In genomic region chr19:46345157-46345556, GRCh38 we compare ENCODE assay signal across 20 cellular contexts. TPM values are rescaled to one million over a fixed set of nuclear protein-coding genes. Genes with fewer than 3 reads are reported as not detected.
A peak's percentile ranks its signal among the peaks of the same experiment; 100 is the strongest.
DNase-seq lines count a peak whose midpoint lies in the region; ATAC-seq and TF ChIP-seq lines count a peak whose summit lies in the region.
"Had no signal": no experiment of that assay in that cellular context is flagged by ENCODE, and none has a peak within 500 bp of the region (broad histone marks: within the 10 kb centered on the region; RNA-seq: fewer than 3 reads in every experiment).

No MANE protein-coding gene starts in this region.

- POLR2A ChIA-PET in HEK293T (lab: Yijun Ruan, JAX): no interaction called here

- H3K27ac Mint-ChIP-seq in activated CD8-positive, alpha-beta memory T cell treated with anti-CD3 and anti-CD28 coated beads, Interleukin-2, amount 10 ng/mL, durations not matched to agents 7 days and 5 days: no peak overlapping the region
- H3K27ac Mint-ChIP-seq in Calu3 (ENCODE audit: unreplicated experiment) (no peak overlapping the region), nephron progenitor cell (no peak overlapping the region)
- H3K27ac Mint-ChIP-seq in central memory CD8-positive, alpha-beta T cell (ENCODE audit: low read depth): peak overlapping the region; percentile 11

- CTCF ChIA-PET in activated CD8-positive, alpha-beta memory T cell treated with anti-CD3 and anti-CD28 coated beads, Interleukin-2, amount 10 ng/mL, durations not matched to agents 7 days and 5 days (lab: Charles Lee): interaction anchor here (1.2 to 4.4 kb wide), 3 partner anchors 12 to 80 kb away, joined by 3 to 35 read pairs (median 4); no protein-coding TSS in a partner anchor
- CTCF ChIA-PET in Calu3 (lab: Charles Lee) (no interaction called here), HEK293T (lab: Yijun Ruan, JAX) (no interaction called here)

- peaks cover 12% of the 10 kb centered on the region for H3K36me3 Mint-ChIP-seq in activated CD8-positive, alpha-beta memory T cell treated with anti-CD3 and anti-CD28 coated beads, Interleukin-2, amount 10 ng/mL, durations not matched to agents 7 days and 5 days
- H3K36me3 Mint-ChIP-seq in Calu3 (ENCODE audit: insufficient read depth, unreplicated experiment): peaks cover 34% of the 10 kb centered on the region
- peaks cover 6% of the 10 kb centered on the region for H3K36me3 Mint-ChIP-seq in central memory CD8-positive, alpha-beta T cell (ENCODE audit: insufficient read depth)
- peaks cover 29% of the 10 kb centered on the region for H3K36me3 Mint-ChIP-seq in nephron progenitor cell (ENCODE audit: low read depth)

- H3K27ac ChIP-seq in colonic mucosa: no peak overlapping the region
- no peak overlapping the region for H3K27ac ChIP-seq in dorsolateral prefrontal cortex
- H3K27ac ChIP-seq: A549, GM23248, stomach had no signal

- TF ChIP-seq CTCF in Calu3 (IDR thresholded peaks at IDR 0.05; ENCODE audit: unreplicated experiment): no peak
- TF ChIP-seq CTCF in nephron progenitor cell (IDR thresholded peaks at IDR 0.05): no peak
- TF ChIP-seq CTCF in colonic mucosa (IDR thresholded peaks at IDR 0.05): no peak
- no peak for TF ChIP-seq CTCF in dorsolateral prefrontal cortex (IDR thresholded peaks at IDR 0.05 in 54 of 56, conservative IDR thresholded peaks at IDR 0.05 in 2 of 56; ENCODE audit: low read depth in 1 of 56, partially characterized antibody in 56 of 56)

- DNase-seq in activated CD8-positive, alpha-beta memory T cell treated with anti-CD3 and anti-CD28 coated beads, Interleukin-2, amount 10 ng/mL, durations not matched to agents 7 days and 5 days: no peak
- DNase-seq in activated CD8-positive, alpha-beta memory T cell treated with anti-CD3 and anti-CD28 coated beads for 24 hours: no peak
- DNase-seq in Calu3 (no peak), nephron progenitor cell (no peak), colonic mucosa (no peak), HEK293T (ENCODE audit: extremely low spot score) (no peak), dorsolateral prefrontal cortex (no peak)
- no peak for DNase-seq in central memory CD8-positive, alpha-beta T cell (ENCODE audit: low spot score in 2 of 2)
- DNase-seq: activated CD4-positive, alpha-beta T cell treated with anti-CD3 and anti-CD28 coated beads for 4 hours; activated naive CD4-positive, alpha-beta T cell treated with anti-CD3 and anti-CD28 coated beads, Interleukin-2, amount 50 U/mL, for 16 hours; EL; GM23248; kidney glomerular epithelial cell; NCI-H1105 treated with DMSO at 0.1 percent for 48 hours; NCI-H2081; OCI-M1; stomach; transverse colon had no signal

- no peaks in the 10 kb centered on the region for H3K9me3 ChIP-seq in colonic mucosa
- H3K9me3 ChIP-seq: A549, stomach, transverse colon had no signal

- peaks cover 20% of the 10 kb centered on the region for H3K4me1 ChIP-seq in colonic mucosa

- no TSS peak for BruUV-seq in Calu3 (replicated peaks; lab: Mats Ljungman, UMichigan)

- H3K4me1 Mint-ChIP-seq in activated CD8-positive, alpha-beta memory T cell treated with anti-CD3 and anti-CD28 coated beads, Interleukin-2, amount 10 ng/mL, durations not matched to agents 7 days and 5 days: peaks cover 34% of the 10 kb centered on the region
- H3K4me1 Mint-ChIP-seq in Calu3 (ENCODE audit: low read depth, unreplicated experiment) (peaks cover 34% of the 10 kb centered on the region), nephron progenitor cell (peaks cover 47% of the 10 kb centered on the region)
- peaks cover 41% of the 10 kb centered on the region for H3K4me1 Mint-ChIP-seq in central memory CD8-positive, alpha-beta T cell

- no peaks in the 10 kb centered on the region for H3K9me3 Mint-ChIP-seq in activated CD8-positive, alpha-beta memory T cell treated with anti-CD3 and anti-CD28 coated beads, Interleukin-2, amount 10 ng/mL, durations not matched to agents 7 days and 5 days (ENCODE audit: low read depth)
- H3K9me3 Mint-ChIP-seq in Calu3 (ENCODE audit: low read depth, unreplicated experiment) (no peaks in the 10 kb centered on the region), nephron progenitor cell (no peaks in the 10 kb centered on the region)
- no peaks in the 10 kb centered on the region for H3K9me3 Mint-ChIP-seq in central memory CD8-positive, alpha-beta T cell

- intact Hi-C loops in Calu3 (cut with micrococcal nuclease; ENCODE audit: unreplicated experiment): loop anchor here (10.0 kb wide), 1 partner anchor 60 kb away; no protein-coding TSS in a partner anchor
- intact Hi-C loops in colonic mucosa (cut with DNase I): loop anchor here (5.0 kb wide), 1 partner anchor 63 kb away; no protein-coding TSS in a partner anchor
- intact Hi-C loops in dorsolateral prefrontal cortex (cut with DNase I): loop anchor here (5.0 to 10.0 kb wide), 2 partner anchors 48 to 60 kb away; partner anchors contain the start of gene HIF3A (in 1 of the 2)

- H3K36me3 ChIP-seq in colonic mucosa: no peaks in the 10 kb centered on the region
- H3K36me3 ChIP-seq: transverse colon had no signal

- no peak for ATAC-seq in activated CD8-positive, alpha-beta memory T cell treated with anti-CD3 and anti-CD28 coated beads, Interleukin-2, amount 10 ng/mL, durations not matched to agents 7 days and 5 days
- no peak for ATAC-seq in central memory CD8-positive, alpha-beta T cell (replicated peaks; ENCODE audit: extremely low read depth, poor library complexity, severe bottlenecking)
- ATAC-seq: A549, sciatic nerve had no signal

- H3K27me3 ChIP-seq in colonic mucosa (no peaks in the 10 kb centered on the region), dorsolateral prefrontal cortex (no peaks in the 10 kb centered on the region)
- H3K27me3 ChIP-seq: stomach, transverse colon had no signal

- H3K4me3 ChIP-seq in colonic mucosa (no peak overlapping the region), dorsolateral prefrontal cortex (no peak overlapping the region)
- H3K4me3 ChIP-seq: A549, GM23248, stomach, transverse colon had no signal

- no peak overlapping the region for H3K9ac ChIP-seq in colonic mucosa (ENCODE audit: low read depth in 2 of 2, low read length in 2 of 2)
- H3K9ac ChIP-seq: GM23248 had no signal

- peaks cover 17% of the 10 kb centered on the region for H3K27me3 Mint-ChIP-seq in activated CD8-positive, alpha-beta memory T cell treated with anti-CD3 and anti-CD28 coated beads, Interleukin-2, amount 10 ng/mL, durations not matched to agents 7 days and 5 days
- peaks cover 45% of the 10 kb centered on the region for H3K27me3 Mint-ChIP-seq in Calu3 (ENCODE audit: unreplicated experiment)
- H3K27me3 Mint-ChIP-seq in central memory CD8-positive, alpha-beta T cell: peaks cover 21% of the 10 kb centered on the region
- no peaks in the 10 kb centered on the region for H3K27me3 Mint-ChIP-seq in nephron progenitor cell (ENCODE audit: low read depth, poor library complexity)

- H3K4me3 Mint-ChIP-seq in activated CD8-positive, alpha-beta memory T cell treated with anti-CD3 and anti-CD28 coated beads, Interleukin-2, amount 10 ng/mL, durations not matched to agents 7 days and 5 days: peak overlapping the region; percentile 43
- H3K4me3 Mint-ChIP-seq in Calu3 (ENCODE audit: low read depth, unreplicated experiment) (peak overlapping the region; percentile 93), nephron progenitor cell (peak overlapping the region; percentile 98)
- peak overlapping the region; percentile 84 for H3K4me3 Mint-ChIP-seq in central memory CD8-positive, alpha-beta T cell

TF ChIP-seq in HEK293T, 16 proteins besides CTCF, POLR2A, EP300 and RAD21:
- TF ChIP-seq BHLHE40 (IDR thresholded peaks at IDR 0.05; ENCODE audit: borderline replicate concordance) (no peak), ZNF384 (IDR thresholded peaks at IDR 0.05) (no peak), FOXA1 (IDR thresholded peaks at IDR 0.05) (no peak), NFRKB (IDR thresholded peaks at IDR 0.05) (no peak), L3MBTL2 (conservative IDR thresholded peaks at IDR 0.05) (no peak), ARNT (IDR thresholded peaks at IDR 0.05) (no peak), PKNOX1 (IDR thresholded peaks at IDR 0.05) (no peak), HDGF (IDR thresholded peaks at IDR 0.05; ENCODE audit: borderline replicate concordance) (no peak), TARDBP (IDR thresholded peaks at IDR 0.05) (no peak), LEF1 (IDR thresholded peaks at IDR 0.05; ENCODE audit: borderline replicate concordance) (no peak), SP1 (IDR thresholded peaks at IDR 0.05) (no peak), FOXM1 (IDR thresholded peaks at IDR 0.05; ENCODE audit: borderline replicate concordance) (no peak), SUZ12 (IDR thresholded peaks at IDR 0.05) (no peak), ELF4 (IDR thresholded peaks at IDR 0.05) (no peak), CTBP1 (IDR thresholded peaks at IDR 0.05; ENCODE audit: borderline replicate concordance) (no peak), FOXK2 (IDR thresholded peaks at IDR 0.05) (no peak)

RNA-seq across cellular contexts. Expression of gene PPP5C, which starts 1.7 kb away (rescaled TPM):
- 100 to 1,000 TPM in 1 of 2 experiments, 10 to 100 TPM in 1; 99.2 to 110 TPM for total RNA-seq in activated CD8-positive, alpha-beta memory T cell treated with anti-CD3 and anti-CD28 coated beads, Interleukin-2, amount 10 ng/mL, durations not matched to agents 7 days and 5 days
- total RNA-seq in Calu3 (2022): 124 and 128 TPM in 2 replicates
- 10 to 100 TPM; 46.0 to 87.5 TPM for total RNA-seq in colonic mucosa
- 100 to 1,000 TPM in 53 of 120 experiments, 10 to 100 TPM in 67; 63.9 to 137 (median 98.8) TPM for total RNA-seq in dorsolateral prefrontal cortex

RNA-seq across cellular contexts. Expression of gene HIF3A, which starts 48.3 kb away (rescaled TPM):
- total RNA-seq in activated CD8-positive, alpha-beta memory T cell treated with anti-CD3 and anti-CD28 coated beads, Interleukin-2, amount 10 ng/mL, durations not matched to agents 7 days and 5 days: not detected
- 0.68 and 1.7 TPM in 2 replicates for total RNA-seq in Calu3 (2022)
- total RNA-seq in colonic mucosa: 1 to 10 TPM; 5.7 to 7.1 TPM
- 100 to 1,000 TPM in 27 of 120 experiments, 10 to 100 TPM in 92, 1 to 10 TPM in 1; 3.6 to 329 (median 74.3) TPM for total RNA-seq in dorsolateral prefrontal cortex
- total RNA-seq: GM23248 had no signal

Comparison
In these comparisons a context has a peak if more than half of its experiments do, and no peak if none do; other contexts are left out.
1. H3K4me3 Mint-ChIP-seq: peak in every context shown above with its lines; median percentile 98 in nephron progenitor cell; 93 in Calu3; 84 in central memory CD8-positive, alpha-beta T cell; 43 in activated CD8-positive, alpha-beta memory T cell treated with anti-CD3 and anti-CD28 coated beads, Interleukin-2, amount 10 ng/mL, durations not matched to agents 7 days and 5 days.